Comparison of ENCODE assay signal across 8 cellular contexts in genomic region chr4:181364504-181364903, GRCh38.
"Had no signal": no experiment of that assay in that cellular context is flagged by ENCODE, and none has a peak within 500 bp of the region (broad histone marks: within the 10 kb centered on the region; RNA-seq: fewer than 3 reads in every experiment).

No MANE protein-coding gene starts in this region.

- ATAC-seq: gastroesophageal sphincter, heart right ventricle had no signal

- DNase-seq: activated CD4-positive, alpha-beta T cell treated with anti-CD3 and anti-CD28 coated beads, Interleukin-2, amount 10 ng/mL, durations not matched to agents 7 days and 5 days; activated CD4-positive, CD25-positive, alpha-beta regulatory T cell; activated naive CD8-positive, alpha-beta T cell treated with anti-CD3 and anti-CD28 coated beads, Interleukin-2, amount 10 ng/mL, durations not matched to agents 7 days and 5 days; anterior cingulate cortex; heart right ventricle; sigmoid colon; spleen had no signal
